Comparison of ENCODE assay signal across 1 cellular context in the genomic region with DNA sequence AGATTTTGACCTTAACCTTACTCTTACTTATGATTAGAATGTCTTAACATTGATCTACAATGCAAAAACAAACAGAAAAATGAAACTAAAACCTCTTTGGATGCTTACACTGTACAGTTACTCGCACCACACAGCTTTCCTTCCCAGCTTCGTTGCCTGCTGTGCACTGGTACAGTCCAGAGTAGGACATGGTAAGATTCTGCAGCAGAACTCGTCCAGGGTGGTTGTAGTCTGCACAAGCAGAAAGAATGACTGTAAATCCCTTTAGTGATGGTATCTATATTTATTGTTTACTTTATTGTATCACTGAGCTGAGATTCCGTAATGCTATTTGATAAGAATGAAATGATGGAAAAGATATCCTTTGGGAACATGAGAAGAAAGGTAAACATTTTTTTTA.
TF ChIP-seq lines count a peak whose summit lies in the region.

No MANE protein-coding gene starts in this region.

TF ChIP-seq in HepG2, 621 proteins besides CTCF, POLR2A, EP300 and RAD21:
- TF ChIP-seq ZNF775 (CRISPR knock-in tag; IDR thresholded peaks at IDR 0.05; ENCODE audit: borderline replicate concordance), result no peak
- no peak for TF ChIP-seq ZNF563 (CRISPR knock-in tag; IDR thresholded peaks at IDR 0.05)
- TF ChIP-seq ZNF496 (CRISPR knock-in tag; IDR thresholded peaks at IDR 0.05; ENCODE audit: insufficient replicate concordance), result no peak
- TF ChIP-seq ARID2 (CRISPR knock-in tag; IDR thresholded peaks at IDR 0.05; ENCODE audit: borderline replicate concordance), result no peak
- TF ChIP-seq, protein P1, sequence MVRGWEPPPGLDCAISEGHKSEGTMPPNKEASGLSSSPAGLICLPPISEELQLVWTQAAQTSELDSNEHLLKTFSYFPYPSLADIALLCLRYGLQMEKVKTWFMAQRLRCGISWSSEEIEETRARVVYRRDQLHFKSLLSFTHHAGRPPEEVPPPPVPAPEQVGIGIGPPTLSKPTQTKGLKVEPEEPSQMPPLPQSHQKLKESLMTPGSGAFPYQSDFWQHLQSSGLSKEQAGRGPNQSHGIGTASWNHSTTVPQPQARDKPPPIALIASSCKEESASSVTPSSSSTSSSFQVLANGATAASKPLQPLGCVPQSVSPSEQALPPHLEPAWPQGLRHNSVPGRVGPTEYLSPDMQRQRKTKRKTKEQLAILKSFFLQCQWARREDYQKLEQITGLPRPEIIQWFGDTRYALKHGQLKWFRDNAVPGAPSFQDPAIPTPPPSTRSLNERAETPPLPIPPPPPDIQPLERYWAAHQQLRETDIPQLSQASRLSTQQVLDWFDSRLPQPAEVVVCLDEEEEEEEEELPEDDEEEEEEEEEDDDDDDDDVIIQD (CRISPR knock-in tag; IDR thresholded peaks at IDR 0.05; ENCODE audit: low read depth), result no peak
- TF ChIP-seq, protein P2, sequence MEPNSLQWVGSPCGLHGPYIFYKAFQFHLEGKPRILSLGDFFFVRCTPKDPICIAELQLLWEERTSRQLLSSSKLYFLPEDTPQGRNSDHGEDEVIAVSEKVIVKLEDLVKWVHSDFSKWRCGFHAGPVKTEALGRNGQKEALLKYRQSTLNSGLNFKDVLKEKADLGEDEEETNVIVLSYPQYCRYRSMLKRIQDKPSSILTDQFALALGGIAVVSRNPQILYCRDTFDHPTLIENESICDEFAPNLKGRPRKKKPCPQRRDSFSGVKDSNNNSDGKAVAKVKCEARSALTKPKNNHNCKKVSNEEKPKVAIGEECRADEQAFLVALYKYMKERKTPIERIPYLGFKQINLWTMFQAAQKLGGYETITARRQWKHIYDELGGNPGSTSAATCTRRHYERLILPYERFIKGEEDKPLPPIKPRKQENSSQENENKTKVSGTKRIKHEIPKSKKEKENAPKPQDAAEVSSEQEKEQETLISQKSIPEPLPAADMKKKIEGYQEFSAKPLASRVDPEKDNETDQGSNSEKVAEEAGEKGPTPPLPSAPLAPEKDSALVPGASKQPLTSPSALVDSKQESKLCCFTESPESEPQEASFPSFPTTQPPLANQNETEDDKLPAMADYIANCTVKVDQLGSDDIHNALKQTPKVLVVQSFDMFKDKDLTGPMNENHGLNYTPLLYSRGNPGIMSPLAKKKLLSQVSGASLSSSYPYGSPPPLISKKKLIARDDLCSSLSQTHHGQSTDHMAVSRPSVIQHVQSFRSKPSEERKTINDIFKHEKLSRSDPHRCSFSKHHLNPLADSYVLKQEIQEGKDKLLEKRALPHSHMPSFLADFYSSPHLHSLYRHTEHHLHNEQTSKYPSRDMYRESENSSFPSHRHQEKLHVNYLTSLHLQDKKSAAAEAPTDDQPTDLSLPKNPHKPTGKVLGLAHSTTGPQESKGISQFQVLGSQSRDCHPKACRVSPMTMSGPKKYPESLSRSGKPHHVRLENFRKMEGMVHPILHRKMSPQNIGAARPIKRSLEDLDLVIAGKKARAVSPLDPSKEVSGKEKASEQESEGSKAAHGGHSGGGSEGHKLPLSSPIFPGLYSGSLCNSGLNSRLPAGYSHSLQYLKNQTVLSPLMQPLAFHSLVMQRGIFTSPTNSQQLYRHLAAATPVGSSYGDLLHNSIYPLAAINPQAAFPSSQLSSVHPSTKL (CRISPR knock-in tag; IDR thresholded peaks at IDR 0.05), result no peak
- no peak for TF ChIP-seq ZNF205 (CRISPR knock-in tag; IDR thresholded peaks at IDR 0.05)
- TF ChIP-seq ZNF510 (CRISPR knock-in tag; IDR thresholded peaks at IDR 0.05; ENCODE audit: low read depth), result no peak
- no peak for TF ChIP-seq KAT8 (CRISPR knock-in tag; IDR thresholded peaks at IDR 0.05)
- no peak for TF ChIP-seq ZNF451 (CRISPR knock-in tag; IDR thresholded peaks at IDR 0.05)
- no peak for TF ChIP-seq ZNF792 (CRISPR knock-in tag; IDR thresholded peaks at IDR 0.05)
- TF ChIP-seq MZF1 (CRISPR knock-in tag; IDR thresholded peaks at IDR 0.05; ENCODE audit: borderline replicate concordance), result no peak
- TF ChIP-seq ZFP41 (CRISPR knock-in tag; IDR thresholded peaks at IDR 0.05; ENCODE audit: borderline replicate concordance), result no peak
TF ChIP-seq in HepG2: peak in this region for 0.
